In the genomic region with DNA sequence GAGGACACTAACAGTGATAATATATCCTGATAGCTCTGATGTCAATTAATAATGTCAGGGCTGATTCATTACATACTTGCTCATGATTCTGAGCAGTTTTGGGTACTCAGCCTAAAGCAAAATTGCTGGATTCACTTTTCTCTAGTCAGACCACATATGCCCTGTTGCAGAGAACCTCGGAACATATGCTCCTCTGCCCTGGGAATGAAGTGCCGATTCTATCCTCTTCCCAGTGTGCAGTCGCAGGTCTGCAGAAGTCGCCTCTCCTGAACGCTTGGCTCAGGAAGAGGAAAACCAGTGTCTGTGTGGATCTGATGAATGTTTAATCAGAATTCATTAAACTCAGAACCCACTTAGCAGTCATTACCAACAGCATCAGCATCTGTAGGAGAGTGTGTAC, we compare ENCODE assay signal across 39 cellular contexts. TPM values are rescaled to one million over a fixed set of nuclear protein-coding genes. Genes with fewer than 3 reads are reported as not detected.
"Had no signal": no experiment of that assay in that cellular context is flagged by ENCODE, and none has a peak within 500 bp of the region (broad histone marks: within the 10 kb centered on the region; RNA-seq: fewer than 3 reads in every experiment).

No MANE protein-coding gene starts in this region.

- H3K27ac Mint-ChIP-seq: activated CD4-positive, alpha-beta memory T cell treated with anti-CD3 and anti-CD28 coated beads, Interleukin-2, amount 10 ng/mL, durations not matched to agents 7 days and 5 days; activated CD8-positive, alpha-beta memory T cell treated with anti-CD3 and anti-CD28 coated beads, Interleukin-2, amount 10 ng/mL, durations not matched to agents 7 days and 5 days; activated naive CD4-positive, alpha-beta T cell treated with anti-CD3 and anti-CD28 coated beads, Interleukin-2, amount 50 U/mL, for 24 hours; activated naive CD8-positive, alpha-beta T cell treated with anti-CD3 and anti-CD28 coated beads, Interleukin-2, amount 10 ng/mL, durations not matched to agents 7 days and 5 days had no signal

- H3K4me3 ChIP-seq: ascending aorta, body of pancreas, breast epithelium, colonic mucosa, Peyer's patch had no signal

- H3K27ac ChIP-seq: ascending aorta, body of pancreas, breast epithelium, colonic mucosa, Peyer's patch, RWPE1, WERI-Rb-1 had no signal

- DNase-seq: activated CD4-positive, alpha-beta memory T cell treated with anti-CD3 and anti-CD28 coated beads, Interleukin-2, amount 10 ng/mL, durations not matched to agents 7 days and 5 days; activated CD4-positive, alpha-beta T cell treated with anti-CD3 and anti-CD28 coated beads for 1 hour; activated CD4-positive, alpha-beta T cell treated with anti-CD3 and anti-CD28 coated beads for 48 hours; activated CD4-positive, CD25-positive, alpha-beta regulatory T cell; activated CD8-positive, alpha-beta memory T cell treated with anti-CD3 and anti-CD28 coated beads for 24 hours; activated CD8-positive, alpha-beta memory T cell treated with anti-CD3 and anti-CD28 coated beads, Interleukin-2, amount 10 ng/mL, durations not matched to agents 7 days and 5 days; activated CD8-positive, alpha-beta memory T cell treated with anti-CD3 and anti-CD28 coated beads, Interleukin-2, amount 50 U/mL, for 48 hours; activated effector memory CD4-positive, alpha-beta T cell treated with anti-CD3 and anti-CD28 coated beads, Interleukin-2, amount 50 U/mL, for 16 hours; activated naive CD4-positive, alpha-beta T cell; activated naive CD8-positive, alpha-beta T cell treated with anti-CD3 and anti-CD28 coated beads, Interleukin-2, amount 10 ng/mL, durations not matched to agents 7 days and 5 days; activated T-cell treated with anti-CD3 and anti-CD28 coated beads, Interleukin-2, amount 50 U/mL, for 48 hours; amygdala; body of pancreas; cerebellar nuclear complex; colonic mucosa; Karpas-422; NCI-H1048; NCI-H1105 treated with DMSO at 0.1 percent for 48 hours; NCI-H1436; NCI-H1694; NCI-H1930; NCI-H2081 treated with DMSO at 0.1 percent for 48 hours; NCI-H226; NCI-H524 treated with DMSO at 0.1 percent for 48 hours; Peyer's patch; SIG-M5; T1000; WERI-Rb-1 had no signal

- H3K36me3 Mint-ChIP-seq: activated CD8-positive, alpha-beta memory T cell treated with anti-CD3 and anti-CD28 coated beads, Interleukin-2, amount 10 ng/mL, durations not matched to agents 7 days and 5 days; activated naive CD4-positive, alpha-beta T cell treated with anti-CD3 and anti-CD28 coated beads, Interleukin-2, amount 50 U/mL, for 24 hours; activated naive CD8-positive, alpha-beta T cell treated with anti-CD3 and anti-CD28 coated beads, Interleukin-2, amount 10 ng/mL, durations not matched to agents 7 days and 5 days had no signal

- H3K9me3 ChIP-seq: ascending aorta, body of pancreas, breast epithelium, colonic mucosa, Peyer's patch had no signal

- ATAC-seq: activated CD8-positive, alpha-beta memory T cell treated with anti-CD3 and anti-CD28 coated beads, Interleukin-2, amount 10 ng/mL, durations not matched to agents 7 days and 5 days; body of pancreas; Right ventricle myocardium inferior had no signal

- H3K4me1 ChIP-seq: ascending aorta, breast epithelium, colonic mucosa, Peyer's patch had no signal

- H3K4me3 Mint-ChIP-seq: activated CD4-positive, alpha-beta memory T cell treated with anti-CD3 and anti-CD28 coated beads, Interleukin-2, amount 10 ng/mL, durations not matched to agents 7 days and 5 days; activated CD8-positive, alpha-beta memory T cell treated with anti-CD3 and anti-CD28 coated beads, Interleukin-2, amount 10 ng/mL, durations not matched to agents 7 days and 5 days; activated naive CD4-positive, alpha-beta T cell treated with anti-CD3 and anti-CD28 coated beads, Interleukin-2, amount 50 U/mL, for 24 hours; activated naive CD8-positive, alpha-beta T cell treated with anti-CD3 and anti-CD28 coated beads, Interleukin-2, amount 10 ng/mL, durations not matched to agents 7 days and 5 days had no signal

- H3K4me1 Mint-ChIP-seq: activated naive CD8-positive, alpha-beta T cell treated with anti-CD3 and anti-CD28 coated beads, Interleukin-2, amount 10 ng/mL, durations not matched to agents 7 days and 5 days had no signal

- H3K36me3 ChIP-seq: ascending aorta, breast epithelium, colonic mucosa, Peyer's patch, WERI-Rb-1 had no signal

- H3K27me3 Mint-ChIP-seq: activated CD8-positive, alpha-beta memory T cell treated with anti-CD3 and anti-CD28 coated beads, Interleukin-2, amount 10 ng/mL, durations not matched to agents 7 days and 5 days; activated naive CD8-positive, alpha-beta T cell treated with anti-CD3 and anti-CD28 coated beads, Interleukin-2, amount 10 ng/mL, durations not matched to agents 7 days and 5 days had no signal

- H3K9me3 Mint-ChIP-seq: activated CD4-positive, alpha-beta memory T cell treated with anti-CD3 and anti-CD28 coated beads, Interleukin-2, amount 10 ng/mL, durations not matched to agents 7 days and 5 days; activated naive CD4-positive, alpha-beta T cell treated with anti-CD3 and anti-CD28 coated beads, Interleukin-2, amount 50 U/mL, for 24 hours; activated naive CD8-positive, alpha-beta T cell treated with anti-CD3 and anti-CD28 coated beads, Interleukin-2, amount 10 ng/mL, durations not matched to agents 7 days and 5 days had no signal

- H3K27me3 ChIP-seq: ascending aorta, body of pancreas, breast epithelium, colonic mucosa, Peyer's patch had no signal

RNA-seq across cellular contexts. Expression of gene ABCC12, which starts 34.5 kb away (rescaled TPM):
- total RNA-seq: activated CD4-positive, alpha-beta memory T cell treated with anti-CD3 and anti-CD28 coated beads, Interleukin-2, amount 10 ng/mL, durations not matched to agents 7 days and 5 days; activated CD8-positive, alpha-beta memory T cell treated with anti-CD3 and anti-CD28 coated beads, Interleukin-2, amount 10 ng/mL, durations not matched to agents 7 days and 5 days; activated naive CD8-positive, alpha-beta T cell treated with anti-CD3 and anti-CD28 coated beads, Interleukin-2, amount 10 ng/mL, durations not matched to agents 7 days and 5 days; ascending aorta; body of pancreas; cardiac septum; colonic mucosa; MCF 10A; NCI-H460; Peyer's patch; SK-MEL-5; T-helper 1 cell treated with Interleukin-12 subunit alpha and Interleukin-12 subunit beta and Interleukin-4 antibody, amounts not matched to agents 30 ng/mL and 1 ng/mL, for 36 hours; T-helper 2 cell treated with Interferon-gamma antibody and Interleukin-4, amounts not matched to agents 100 ng/mL and 5 ng/mL, for 36 hours had no signal
